Comparison of ENCODE assay signal across 1 cellular context in the genomic region with DNA sequence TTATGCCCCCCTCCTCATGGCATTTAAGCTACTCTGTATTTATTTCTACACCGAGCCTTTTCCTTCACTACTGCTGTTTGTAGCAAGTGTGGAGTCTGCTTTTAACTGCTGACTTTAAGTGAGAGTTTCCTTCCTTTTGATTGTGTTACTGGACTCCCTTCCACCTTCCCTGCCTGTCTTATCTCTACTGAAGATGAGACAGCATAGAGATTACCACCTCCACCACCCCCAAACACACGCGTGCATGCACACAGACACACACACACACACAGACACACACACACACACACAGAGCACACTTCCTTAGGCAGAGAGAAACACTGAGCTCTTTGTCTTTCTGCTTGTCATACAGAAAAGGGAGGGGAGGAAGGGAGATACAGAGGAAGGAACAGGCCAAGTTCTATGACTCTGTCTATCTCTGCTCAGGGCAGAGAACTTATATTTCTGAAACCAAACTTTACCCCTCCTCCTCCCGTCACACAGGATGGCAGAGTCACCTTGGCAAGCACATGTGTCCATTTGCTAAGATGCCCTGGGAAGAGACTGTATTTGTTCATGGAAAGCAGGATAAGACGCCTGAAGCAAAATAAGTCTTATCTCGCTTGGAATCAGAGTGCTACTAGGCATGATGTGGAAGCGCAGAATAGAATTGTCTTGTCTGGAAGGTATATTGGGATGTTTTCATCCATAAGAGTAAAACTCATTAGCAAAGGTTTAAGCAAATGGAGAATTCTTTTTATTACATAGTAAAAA.
A peak's percentile ranks its signal among the peaks of the same experiment; 100 is the strongest.
TF ChIP-seq lines count a peak whose summit lies in the region.

No MANE protein-coding gene starts in this region.

TF ChIP-seq in K562, 482 proteins besides CTCF, POLR2A, EP300 and RAD21 (continued from another document and continues in another):
- TF ChIP-seq GTF3C2 (IDR thresholded peaks at IDR 0.05; ENCODE audit: borderline replicate concordance, extremely low read depth, insufficient read length) (no peak), PTBP1 (IDR thresholded peaks at IDR 0.05; ENCODE audit: low read depth, low read length) (no peak), HNRNPL (IDR thresholded peaks at IDR 0.05; ENCODE audit: low read depth, low read length) (no peak), TFAP4 (CRISPR knock-in tag; IDR thresholded peaks at IDR 0.05; ENCODE audit: borderline replicate concordance) (no peak), SREBF2 (CRISPR knock-in tag; IDR thresholded peaks at IDR 0.05) (no peak), TFAM (CRISPR knock-in tag; conservative IDR thresholded peaks at IDR 0.05) (no peak), RHOXF2B (CRISPR knock-in tag; conservative IDR thresholded peaks at IDR 0.05) (no peak), ZNF384 (IDR thresholded peaks at IDR 0.05; ENCODE audit: low read depth, low read length) (no peak), CEBPB (tag; IDR thresholded peaks at IDR 0.05) (no peak), TAL1 (IDR thresholded peaks at IDR 0.05) (peak; percentile 47), ZBTB26 (CRISPR knock-in tag; IDR thresholded peaks at IDR 0.05) (peak; percentile 95; the same call in 1 of the 2 replicates), ZSCAN32 (CRISPR knock-in tag; IDR thresholded peaks at IDR 0.05) (no peak), ZNF668 (CRISPR knock-in tag; IDR thresholded peaks at IDR 0.05) (no peak), SMARCA4 (IDR thresholded peaks at IDR 0.05) (peak; percentile 95), TAF1 (IDR thresholded peaks at IDR 0.05; ENCODE audit: control insufficient read depth, extremely low read depth, insufficient read depth, low read length, severe bottlenecking) (no peak), ZNF551 (CRISPR knock-in tag; IDR thresholded peaks at IDR 0.05) (no peak), RBM34 (IDR thresholded peaks at IDR 0.05; ENCODE audit: borderline replicate concordance, insufficient read depth, low read length) (no peak), ZNF592 (IDR thresholded peaks at IDR 0.05) (peak; percentile 20; the same call in 1 of the 2 replicates), ZNF143 (CRISPR knock-in tag; IDR thresholded peaks at IDR 0.05) (no peak), ZFPM2 (CRISPR knock-in tag; IDR thresholded peaks at IDR 0.05) (no peak), NKRF (IDR thresholded peaks at IDR 0.05; ENCODE audit: borderline replicate concordance) (peak; percentile 62; the same call in 1 of the 2 replicates), ZNF316 (IDR thresholded peaks at IDR 0.05) (peak; percentile 72), ARID3B (CRISPR knock-in tag; IDR thresholded peaks at IDR 0.05; ENCODE audit: borderline replicate concordance) (no peak), HEY1 (CRISPR knock-in tag; IDR thresholded peaks at IDR 0.05; ENCODE audit: borderline replicate concordance) (no peak), RUNX1 (IDR thresholded peaks at IDR 0.05; ENCODE audit: low read depth) (0 out of 2 replicates have a peak, but pooled peaks have one; percentile 20), RB1 (IDR thresholded peaks at IDR 0.05; ENCODE audit: low read depth) (no peak), NFIC (IDR thresholded peaks at IDR 0.05) (peak; percentile 51; the same call in 1 of the 2 replicates), ZNF707 (CRISPR knock-in tag; conservative IDR thresholded peaks at IDR 0.05) (no peak)
- TF ChIP-seq, protein P1, sequence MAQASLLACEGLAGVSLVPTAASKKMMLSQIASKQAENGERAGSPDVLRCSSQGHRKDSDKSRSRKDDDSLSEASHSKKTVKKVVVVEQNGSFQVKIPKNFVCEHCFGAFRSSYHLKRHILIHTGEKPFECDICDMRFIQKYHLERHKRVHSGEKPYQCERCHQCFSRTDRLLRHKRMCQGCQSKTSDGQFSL (CRISPR knock-in tag; IDR thresholded peaks at IDR 0.05), result no peak
- TF ChIP-seq, protein P1 (tag; IDR thresholded peaks at IDR 0.05), result no peak
- TF ChIP-seq, protein P2, sequence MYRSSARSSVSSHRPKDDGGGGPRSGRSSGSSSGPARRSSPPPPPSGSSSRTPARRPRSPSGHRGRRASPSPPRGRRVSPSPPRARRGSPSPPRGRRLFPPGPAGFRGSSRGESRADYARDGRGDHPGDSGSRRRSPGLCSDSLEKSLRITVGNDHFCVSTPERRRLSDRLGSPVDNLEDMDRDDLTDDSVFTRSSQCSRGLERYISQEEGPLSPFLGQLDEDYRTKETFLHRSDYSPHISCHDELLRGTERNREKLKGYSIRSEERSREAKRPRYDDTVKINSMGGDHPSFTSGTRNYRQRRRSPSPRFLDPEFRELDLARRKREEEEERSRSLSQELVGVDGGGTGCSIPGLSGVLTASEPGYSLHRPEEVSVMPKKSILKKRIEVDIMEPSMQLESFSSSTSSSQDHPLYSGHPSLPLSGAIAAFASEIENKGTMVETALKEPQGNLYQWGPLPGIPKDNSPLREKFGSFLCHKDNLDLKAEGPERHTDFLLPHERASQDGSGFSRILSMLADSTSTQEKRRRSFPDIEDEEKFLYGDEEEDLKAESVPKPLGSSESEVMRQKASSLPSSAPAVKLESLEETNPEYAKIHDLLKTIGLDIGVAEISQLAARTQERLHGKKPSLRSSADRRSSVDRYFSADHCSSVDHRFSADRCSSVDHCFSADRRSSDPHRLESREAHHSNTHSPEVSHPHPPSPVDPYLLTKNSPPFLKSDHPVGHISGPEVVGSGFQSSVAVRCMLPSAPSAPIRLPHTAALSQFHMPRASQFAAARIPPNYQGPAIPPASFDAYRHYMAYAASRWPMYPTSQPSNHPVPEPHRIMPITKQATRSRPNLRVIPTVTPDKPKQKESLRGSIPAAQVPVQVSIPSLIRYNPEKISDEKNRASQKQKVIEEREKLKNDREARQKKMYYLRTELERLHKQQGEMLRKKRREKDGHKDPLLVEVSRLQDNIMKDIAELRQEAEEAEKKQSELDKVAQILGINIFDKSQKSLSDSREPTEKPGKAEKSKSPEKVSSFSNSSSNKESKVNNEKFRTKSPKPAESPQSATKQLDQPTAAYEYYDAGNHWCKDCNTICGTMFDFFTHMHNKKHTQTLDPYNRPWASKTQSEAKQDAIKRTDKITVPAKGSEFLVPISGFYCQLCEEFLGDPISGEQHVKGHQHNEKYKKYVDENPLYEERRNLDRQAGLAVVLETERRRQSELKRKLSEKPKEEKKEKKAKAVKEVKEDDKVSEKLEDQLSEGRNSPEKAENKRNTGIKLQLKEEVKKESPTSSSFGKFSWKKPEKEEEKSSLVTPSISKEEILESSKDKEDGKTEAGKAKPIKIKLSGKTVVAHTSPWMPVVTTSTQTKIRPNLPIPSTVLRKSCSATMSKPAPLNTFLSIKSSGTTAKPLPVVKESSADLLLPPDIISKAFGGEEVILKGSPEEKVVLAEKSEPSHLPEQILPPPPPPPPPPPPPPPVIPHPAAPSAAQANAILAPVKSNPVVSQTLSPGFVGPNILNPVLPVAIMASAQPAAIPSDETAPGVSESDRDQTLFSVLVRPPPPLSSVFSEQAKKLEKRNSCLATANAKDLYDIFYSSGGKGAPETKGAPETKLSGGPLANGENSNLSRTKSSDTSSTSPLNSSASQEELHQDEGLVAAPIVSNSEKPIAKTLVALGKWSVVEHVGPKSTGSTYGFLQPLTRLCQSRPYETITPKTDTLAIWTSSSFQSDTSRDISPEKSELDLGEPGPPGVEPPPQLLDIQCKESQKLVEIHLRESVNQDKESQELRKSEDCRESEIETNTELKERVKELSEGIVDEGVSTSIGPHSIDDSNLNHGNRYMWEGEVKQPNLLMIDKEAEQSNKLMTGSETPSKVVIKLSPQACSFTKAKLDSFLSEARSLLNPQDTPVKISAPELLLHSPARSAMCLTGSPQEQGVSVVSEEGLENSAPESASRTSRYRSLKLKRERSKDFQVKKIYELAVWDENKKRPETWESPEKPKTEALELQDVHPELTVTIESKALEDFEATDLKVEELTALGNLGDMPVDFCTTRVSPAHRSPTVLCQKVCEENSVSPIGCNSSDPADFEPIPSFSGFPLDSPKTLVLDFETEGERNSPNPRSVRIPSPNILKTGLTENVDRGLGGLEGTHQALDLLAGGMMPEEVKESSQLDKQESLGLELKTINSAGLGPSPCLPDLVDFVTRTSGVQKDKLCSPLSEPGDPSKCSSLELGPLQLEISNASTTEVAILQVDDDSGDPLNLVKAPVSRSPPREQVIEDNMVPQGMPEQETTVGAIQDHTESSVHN (IDR thresholded peaks at IDR 0.05; ENCODE audit: borderline replicate concordance in 1 of 2, low read depth in 1 of 2), result 0 out of 4 replicates have a peak, but pooled peaks of 1 of the 2 experiments have one; percentile 35
